In the genomic region with DNA sequence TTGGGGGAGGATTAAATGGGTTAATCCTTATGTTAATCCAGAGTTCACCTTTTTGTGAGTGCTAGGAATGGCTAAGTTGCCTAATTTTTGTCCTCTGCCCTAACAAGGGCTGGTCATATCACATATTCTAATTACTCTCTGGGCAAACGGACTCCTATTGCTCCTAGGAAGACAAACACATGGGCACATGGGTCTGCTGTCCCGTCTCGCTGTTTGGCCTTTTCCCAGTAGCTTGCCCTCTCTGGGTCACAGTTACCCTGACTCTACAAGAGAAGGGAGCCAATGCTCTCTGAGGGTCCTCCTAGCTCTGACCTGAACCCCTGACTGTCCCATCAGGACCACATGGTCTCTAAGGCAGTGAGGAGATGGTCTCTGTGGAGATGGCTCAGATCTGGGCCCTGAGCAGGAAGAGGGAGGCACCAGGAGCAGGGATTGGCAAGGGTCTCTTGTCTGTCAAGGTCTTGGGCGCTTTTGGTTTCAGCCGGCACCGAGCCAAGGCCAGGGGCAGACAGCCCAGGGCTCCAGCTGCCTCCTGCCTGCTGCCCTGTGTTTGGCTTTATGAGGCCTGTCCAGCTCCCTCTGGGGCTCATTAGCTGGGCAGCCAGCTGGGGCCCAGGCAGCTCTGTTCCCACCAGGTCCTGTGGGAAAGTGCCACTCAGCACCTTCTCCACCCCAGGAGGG, we compare ENCODE assay signal across 14 cellular contexts.
DNase-seq lines count a peak whose midpoint lies in the region; ATAC-seq, FAIRE-seq and TF ChIP-seq lines count a peak whose summit lies in the region.
"Had no signal": no experiment of that assay in that cellular context is flagged by ENCODE, and none has a peak within 500 bp of the region (broad histone marks: within the 10 kb centered on the region; RNA-seq: fewer than 3 reads in every experiment).

No MANE protein-coding gene starts in this region.

- no peak for TF ChIP-seq POLR2A in A549 (IDR thresholded peaks at IDR 0.05; ENCODE audit: low read length)

- no peak for TF ChIP-seq CTCF in A549 (IDR thresholded peaks at IDR 0.05)
- TF ChIP-seq CTCF in endodermal cell (conservative IDR thresholded peaks at IDR 0.05), result no peak
- no peak for TF ChIP-seq CTCF in GM13977 (IDR thresholded peaks at IDR 0.05; ENCODE audit: extremely low read depth, insufficient read depth, missing control alignments)
- no peak for TF ChIP-seq CTCF in colonic mucosa (IDR thresholded peaks at IDR 0.05)
- TF ChIP-seq CTCF in MCF 10A (IDR thresholded peaks at IDR 0.05; ENCODE audit: unreplicated experiment), result no peak

- no peaks in the 10 kb centered on the region for H3K36me3 Mint-ChIP-seq in endodermal cell (ENCODE audit: low read depth)
- peaks cover 7% of the 10 kb centered on the region for H3K36me3 Mint-ChIP-seq in MCF 10A (ENCODE audit: insufficient read depth, unreplicated experiment)

- in situ Hi-C loops in GM13977 (cut with MboI; ENCODE audit: low pct_unique_long_range_greater_than_20kb, low sequenced_read_pairs, unreplicated experiment), result no loop called here
- in situ Hi-C loops in HAP-1 (cut with MboI; ENCODE audit: low sequenced_read_pairs), result no loop called here

- H3K9me3 Mint-ChIP-seq in endodermal cell (no peaks in the 10 kb centered on the region), MCF 10A (ENCODE audit: unreplicated experiment) (peaks cover 4% of the 10 kb centered on the region)

- H3K27me3 ChIP-seq in endodermal cell (ENCODE audit: control insufficient read depth, insufficient read depth, low read length, poor library complexity, severe bottlenecking), result no peaks in the 10 kb centered on the region
- H3K27me3 ChIP-seq in HAP-1 (ENCODE audit: low read depth), result no peaks in the 10 kb centered on the region
- H3K27me3 ChIP-seq in colonic mucosa, result no peaks in the 10 kb centered on the region

- no TSS peak for BruUV-seq in MCF 10A (replicated peaks; lab: Mats Ljungman, UMichigan)

- H3K27me3 Mint-ChIP-seq in endodermal cell (ENCODE audit: insufficient read depth) (peaks cover 6% of the 10 kb centered on the region), MCF 10A (ENCODE audit: insufficient read depth, unreplicated experiment) (no peaks in the 10 kb centered on the region)

- peak overlapping the region; percentile 64; the same call in 2 of the 3 replicates for H3K4me2 ChIP-seq in A549

- no peak for TF ChIP-seq EP300 in A549 (IDR thresholded peaks at IDR 0.05)

- ATAC-seq in A549, result no peak; a peak in 1 of 6 replicates

- no peak for TF ChIP-seq RAD21 in A549 (conservative IDR thresholded peaks at IDR 0.05 in 1 of 2, IDR thresholded peaks at IDR 0.05 in 1 of 2)

- peaks cover 10% of the 10 kb centered on the region for H3K9me3 ChIP-seq in A549
- H3K9me3 ChIP-seq in endodermal cell (ENCODE audit: control insufficient read depth, low read length), result no peaks in the 10 kb centered on the region
- H3K9me3 ChIP-seq in HAP-1, result no peaks in the 10 kb centered on the region
- no peaks in the 10 kb centered on the region for H3K9me3 ChIP-seq in colonic mucosa

- no peak for FAIRE-seq in A549 (lab: Jason Lieb, UNC)
- FAIRE-seq: A204.1, bronchial epithelial cell had no signal

- H3K4me1 Mint-ChIP-seq in endodermal cell, result no peaks in the 10 kb centered on the region
- peaks cover 14% of the 10 kb centered on the region for H3K4me1 Mint-ChIP-seq in MCF 10A (ENCODE audit: insufficient read depth, unreplicated experiment)

- intact Hi-C loops in colonic mucosa (cut with DNase I), result no loop called here
- intact Hi-C loops in MCF 10A (cut with micrococcal nuclease), result no loop called here

- no peak for DNase-seq in A549 (ENCODE audit: low read depth in 1 of 2, low spot score in 1 of 2)
- peak; percentile 17 for DNase-seq in NCI-H2171 (lab: John Stamatoyannopoulos, UW)
- DNase-seq in endodermal cell, result no peak
- DNase-seq in midbrain (lab: John Stamatoyannopoulos, UW), result peak; percentile 7
- no peak for DNase-seq in GM13977 (ENCODE audit: low spot score)
- no peak for DNase-seq in HAP-1 (ENCODE audit: low spot score in 2 of 2)
- no peak for DNase-seq in colonic mucosa
- DNase-seq in MCF 10A (ENCODE audit: unreplicated experiment), result no peak
- DNase-seq: foreskin fibroblast, GF-D8, NCI-H510A treated with DMSO at 0.1 percent for 48 hours, T-helper 2 cell had no signal

- H3K4me3 ChIP-seq in A549, result no peak overlapping the region
- H3K4me3 ChIP-seq in endodermal cell (ENCODE audit: low read length), result no peak overlapping the region
- no peak overlapping the region for H3K4me3 ChIP-seq in HAP-1
- H3K4me3 ChIP-seq in colonic mucosa, result no peak overlapping the region

- H3K36me3 ChIP-seq in endodermal cell (ENCODE audit: control insufficient read depth, insufficient read depth, low read length) (no peaks in the 10 kb centered on the region), HAP-1 (replicated peaks) (no peaks in the 10 kb centered on the region), colonic mucosa (no peaks in the 10 kb centered on the region)

- H3K4me1 ChIP-seq in A549, result peaks cover 63% of the 10 kb centered on the region
- H3K4me1 ChIP-seq in endodermal cell (ENCODE audit: control insufficient read depth, insufficient read depth, low read length), result no peaks in the 10 kb centered on the region
- H3K4me1 ChIP-seq in HAP-1, result no peaks in the 10 kb centered on the region
- H3K4me1 ChIP-seq in colonic mucosa, result no peaks in the 10 kb centered on the region

- H3K27ac ChIP-seq in A549 (peak overlapping the region; percentile 93 to 99), endodermal cell (ENCODE audit: low read depth, low read length) (peak overlapping the region; percentile 67), colonic mucosa (no peak overlapping the region)

- WGBS in A549 (ENCODE audit: missing lambda C conversion rate), result 87% methylated on average over 5 of the region's 6 CpGs
- 90% methylated on average over 5 to 6 of the region's 6 CpGs for WGBS in endodermal cell (ENCODE audit: insufficient coverage in 1 of 2, insufficient read length in 1 of 2), 2 experiments

- CTCF ChIA-PET in A549 (lab: Yijun Ruan, JAX) (interaction anchor here (1.5 kb wide), 1 partner anchor 9 kb away, joined by 5 read pairs; no protein-coding TSS in a partner anchor), MCF 10A (lab: Yijun Ruan, JAX) (no interaction called here)

- POLR2A ChIA-PET in A549 (lab: Yijun Ruan, JAX), result interaction anchor here (1.1 kb wide), 1 partner anchor 560 kb away, joined by 3 read pairs; a partner anchor contains a TSS
- POLR2A ChIA-PET in MCF 10A (lab: Yijun Ruan, JAX), result no interaction called here

- H3K27ac Mint-ChIP-seq in endodermal cell, result no peak overlapping the region
- H3K27ac Mint-ChIP-seq in MCF 10A (ENCODE audit: low read depth, unreplicated experiment), result no peak overlapping the region

- H3K9ac ChIP-seq in endodermal cell (ENCODE audit: extremely low read depth, low read length, poor library complexity, severe bottlenecking) (no peak overlapping the region), colonic mucosa (ENCODE audit: low read depth in 2 of 2, low read length in 2 of 2) (no peak overlapping the region)

- H3K4me3 Mint-ChIP-seq in endodermal cell (no peak overlapping the region), MCF 10A (ENCODE audit: unreplicated experiment) (no peak overlapping the region)

TF ChIP-seq in A549, 52 proteins besides CTCF, POLR2A, EP300 and RAD21:
- peak; percentile 16 for TF ChIP-seq ZFP36 (IDR thresholded peaks at IDR 0.05; ENCODE audit: borderline replicate concordance, partially characterized antibody)
- no peak for TF ChIP-seq RNF2 (IDR thresholded peaks at IDR 0.05; ENCODE audit: borderline replicate concordance, low read depth)
- TF ChIP-seq, protein P1, sequence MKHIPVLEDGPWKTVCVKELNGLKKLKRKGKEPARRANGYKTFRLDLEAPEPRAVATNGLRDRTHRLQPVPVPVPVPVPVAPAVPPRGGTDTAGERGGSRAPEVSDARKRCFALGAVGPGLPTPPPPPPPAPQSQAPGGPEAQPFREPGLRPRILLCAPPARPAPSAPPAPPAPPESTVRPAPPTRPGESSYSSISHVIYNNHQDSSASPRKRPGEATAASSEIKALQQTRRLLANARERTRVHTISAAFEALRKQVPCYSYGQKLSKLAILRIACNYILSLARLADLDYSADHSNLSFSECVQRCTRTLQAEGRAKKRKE (CRISPR knock-in tag; IDR thresholded peaks at IDR 0.05; ENCODE audit: low read depth), result 0 out of 2 replicates have a peak, but pooled peaks have one; percentile 20

Comparison
In these comparisons a context has a peak if more than half of its experiments do, and no peak if none do; other contexts are left out.
1. DNase-seq: peak in NCI-H2171 (single experiment) and midbrain (single experiment); none in A549 (0 of 2), endodermal cell (single experiment), GM13977 (single experiment), HAP-1 (0 of 2), colonic mucosa (single experiment) and MCF 10A (single experiment).